Comparison of ENCODE assay signal across 1 cellular context in genomic region chr16:57432505-57432904, GRCh38.
TF ChIP-seq lines count a peak whose summit lies in the region.

No MANE protein-coding gene starts in this region.

TF ChIP-seq in HepG2, 621 proteins besides CTCF, POLR2A, EP300 and RAD21:
- no peak for TF ChIP-seq TIGD3 (CRISPR knock-in tag; IDR thresholded peaks at IDR 0.05; ENCODE audit: borderline replicate concordance)
- TF ChIP-seq ARID5B (CRISPR knock-in tag; IDR thresholded peaks at IDR 0.05) = peak; percentile 57; the same call in 1 of the 2 replicates
- no peak for TF ChIP-seq HOXA7 (CRISPR knock-in tag; IDR thresholded peaks at IDR 0.05)
- TF ChIP-seq ZNF572 (CRISPR knock-in tag; IDR thresholded peaks at IDR 0.05) = no peak
- no peak for TF ChIP-seq MIER3 (CRISPR knock-in tag; IDR thresholded peaks at IDR 0.05; ENCODE audit: borderline replicate concordance)
- no peak for TF ChIP-seq PCBP1 (IDR thresholded peaks at IDR 0.05; ENCODE audit: borderline replicate concordance, low read depth, low read length)
- TF ChIP-seq HDAC2 (CRISPR knock-in tag; IDR thresholded peaks at IDR 0.05) = peak; percentile 17; the same call in 1 of the 2 replicates
- no peak for TF ChIP-seq RFX3 (CRISPR knock-in tag; IDR thresholded peaks at IDR 0.05)
- TF ChIP-seq SALL1 (CRISPR knock-in tag; IDR thresholded peaks at IDR 0.05) = 0 out of 2 replicates have a peak, but pooled peaks have one; percentile 10
- 0 out of 2 replicates have a peak, but pooled peaks have one; percentile 39 for TF ChIP-seq ZNF644 (CRISPR knock-in tag; IDR thresholded peaks at IDR 0.05; ENCODE audit: low read depth)
- peak; percentile 82 for TF ChIP-seq HNF4A (CRISPR knock-in tag; IDR thresholded peaks at IDR 0.05)
- TF ChIP-seq ESRRA (CRISPR knock-in tag; IDR thresholded peaks at IDR 0.05; ENCODE audit: low read depth) = peak; percentile 72; the same call in 1 of the 2 replicates
- TF ChIP-seq ZFP41 (CRISPR knock-in tag; IDR thresholded peaks at IDR 0.05; ENCODE audit: borderline replicate concordance) = no peak
- peak; percentile 65 for TF ChIP-seq HNF4G (IDR thresholded peaks at IDR 0.05; ENCODE audit: borderline replicate concordance, low read depth, low read length)
- no peak for TF ChIP-seq HNF4G (CRISPR knock-in tag; IDR thresholded peaks at IDR 0.05; ENCODE audit: borderline replicate concordance, low read depth)
- TF ChIP-seq PAXIP1 (CRISPR knock-in tag; conservative IDR thresholded peaks at IDR 0.05) = peak; percentile 46
- no peak for TF ChIP-seq NRL (CRISPR knock-in tag; IDR thresholded peaks at IDR 0.05; ENCODE audit: borderline replicate concordance)
- TF ChIP-seq KAT8 (CRISPR knock-in tag; IDR thresholded peaks at IDR 0.05) = no peak; the same call in 1 of the 2 replicates
- TF ChIP-seq RFXANK (CRISPR knock-in tag; IDR thresholded peaks at IDR 0.05) = no peak
- TF ChIP-seq GATAD2A (CRISPR knock-in tag; IDR thresholded peaks at IDR 0.05) = peak; percentile 47; the same call in 1 of the 2 replicates
- TF ChIP-seq ZNF484 (CRISPR knock-in tag; IDR thresholded peaks at IDR 0.05; ENCODE audit: borderline replicate concordance, low read depth) = no peak
- TF ChIP-seq PRDM10 (CRISPR knock-in tag; IDR thresholded peaks at IDR 0.05; ENCODE audit: low read depth) = no peak
